1 cellular context compared by ENCODE assay signal in the genomic region with DNA sequence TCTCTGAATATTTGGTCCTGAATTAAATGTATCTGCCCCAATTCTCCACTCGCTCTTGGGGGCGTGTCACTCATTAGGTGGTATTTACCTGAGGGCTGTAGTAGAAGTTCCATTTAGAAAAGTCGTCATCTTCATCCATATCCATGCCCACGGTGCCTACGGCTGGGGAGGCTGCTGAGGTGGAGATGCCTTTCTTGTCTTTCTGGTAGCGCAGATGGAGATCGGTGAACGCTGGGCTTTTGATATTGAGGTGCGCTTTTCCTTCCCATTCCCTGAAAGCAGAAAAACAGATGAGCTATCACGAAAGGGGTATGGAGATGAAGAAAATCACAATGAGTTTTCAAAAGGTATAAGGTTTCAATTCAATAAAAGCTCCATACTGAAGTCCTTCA.
A peak's percentile ranks its signal among the peaks of the same experiment; 100 is the strongest.
TF ChIP-seq lines count a peak whose summit lies in the region.

No MANE protein-coding gene starts in this region.

TF ChIP-seq in HepG2, 621 proteins besides CTCF, POLR2A, EP300 and RAD21 (continued from another document and continues in another):
- TF ChIP-seq, protein P1, sequence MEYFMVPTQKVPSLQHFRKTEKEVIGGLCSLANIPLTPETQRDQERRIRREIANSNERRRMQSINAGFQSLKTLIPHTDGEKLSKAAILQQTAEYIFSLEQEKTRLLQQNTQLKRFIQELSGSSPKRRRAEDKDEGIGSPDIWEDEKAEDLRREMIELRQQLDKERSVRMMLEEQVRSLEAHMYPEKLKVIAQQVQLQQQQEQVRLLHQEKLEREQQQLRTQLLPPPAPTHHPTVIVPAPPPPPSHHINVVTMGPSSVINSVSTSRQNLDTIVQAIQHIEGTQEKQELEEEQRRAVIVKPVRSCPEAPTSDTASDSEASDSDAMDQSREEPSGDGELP (IDR thresholded peaks at IDR 0.05; ENCODE audit: borderline replicate concordance, low read depth), result no peak
- TF ChIP-seq TEAD2 (CRISPR knock-in tag; IDR thresholded peaks at IDR 0.05) (no peak), IKZF4 (CRISPR knock-in tag; IDR thresholded peaks at IDR 0.05; ENCODE audit: borderline replicate concordance, low read depth, not compliant biosample characterization) (no peak), ZSCAN21 (CRISPR knock-in tag; IDR thresholded peaks at IDR 0.05; ENCODE audit: borderline replicate concordance) (no peak), SIX4 (CRISPR knock-in tag; IDR thresholded peaks at IDR 0.05) (no peak), ZZZ3 (CRISPR knock-in tag; IDR thresholded peaks at IDR 0.05; ENCODE audit: borderline replicate concordance) (no peak), BORCS8-MEF2B (CRISPR knock-in tag; IDR thresholded peaks at IDR 0.05) (no peak), ARHGAP35 (CRISPR knock-in tag; IDR thresholded peaks at IDR 0.05; ENCODE audit: borderline replicate concordance) (no peak), HNRNPH1 (optimal IDR thresholded peaks at IDR 0.05; ENCODE audit: low read depth, low read length) (no peak), RFX5 (IDR thresholded peaks at IDR 0.05; ENCODE audit: low read depth, low read length) (no peak), ZNF816 (CRISPR knock-in tag; IDR thresholded peaks at IDR 0.05; ENCODE audit: borderline replicate concordance) (peak; percentile 74; the same call in 1 of the 2 replicates), ZNF558 (CRISPR knock-in tag; IDR thresholded peaks at IDR 0.05; ENCODE audit: borderline replicate concordance) (peak; percentile 42; the same call in 1 of the 2 replicates), ZNF451 (CRISPR knock-in tag; IDR thresholded peaks at IDR 0.05) (no peak), PITX1 (CRISPR knock-in tag; IDR thresholded peaks at IDR 0.05) (no peak), MTF2 (CRISPR knock-in tag; IDR thresholded peaks at IDR 0.05; ENCODE audit: borderline replicate concordance) (no peak), FOXO1 (CRISPR knock-in tag; IDR thresholded peaks at IDR 0.05) (no peak), ZNF782 (CRISPR knock-in tag; IDR thresholded peaks at IDR 0.05; ENCODE audit: borderline replicate concordance) (no peak), ZNF577 (CRISPR knock-in tag; IDR thresholded peaks at IDR 0.05; ENCODE audit: borderline replicate concordance, low read depth) (no peak), GATA4 (IDR thresholded peaks at IDR 0.05; ENCODE audit: borderline replicate concordance, low read depth) (no peak)
- TF ChIP-seq, protein P2, sequence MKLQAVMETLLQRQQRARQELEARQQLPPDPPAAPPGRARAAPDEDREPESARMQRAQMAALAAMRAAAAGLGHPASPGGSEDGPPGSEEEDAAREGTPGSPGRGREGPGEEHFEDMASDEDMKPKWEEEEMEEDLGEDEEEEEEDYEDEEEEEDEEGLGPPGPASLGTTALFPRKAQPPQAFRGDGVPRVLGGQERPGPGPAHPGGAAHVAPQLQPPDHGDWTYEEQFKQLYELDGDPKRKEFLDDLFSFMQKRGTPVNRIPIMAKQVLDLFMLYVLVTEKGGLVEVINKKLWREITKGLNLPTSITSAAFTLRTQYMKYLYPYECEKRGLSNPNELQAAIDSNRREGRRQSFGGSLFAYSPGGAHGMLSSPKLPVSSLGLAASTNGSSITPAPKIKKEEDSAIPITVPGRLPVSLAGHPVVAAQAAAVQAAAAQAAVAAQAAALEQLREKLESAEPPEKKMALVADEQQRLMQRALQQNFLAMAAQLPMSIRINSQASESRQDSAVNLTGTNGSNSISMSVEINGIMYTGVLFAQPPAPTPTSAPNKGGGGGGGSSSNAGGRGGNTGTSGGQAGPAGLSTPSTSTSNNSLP (IDR thresholded peaks at IDR 0.05; ENCODE audit: low read depth, low read length), result no peak
- TF ChIP-seq, protein P3, sequence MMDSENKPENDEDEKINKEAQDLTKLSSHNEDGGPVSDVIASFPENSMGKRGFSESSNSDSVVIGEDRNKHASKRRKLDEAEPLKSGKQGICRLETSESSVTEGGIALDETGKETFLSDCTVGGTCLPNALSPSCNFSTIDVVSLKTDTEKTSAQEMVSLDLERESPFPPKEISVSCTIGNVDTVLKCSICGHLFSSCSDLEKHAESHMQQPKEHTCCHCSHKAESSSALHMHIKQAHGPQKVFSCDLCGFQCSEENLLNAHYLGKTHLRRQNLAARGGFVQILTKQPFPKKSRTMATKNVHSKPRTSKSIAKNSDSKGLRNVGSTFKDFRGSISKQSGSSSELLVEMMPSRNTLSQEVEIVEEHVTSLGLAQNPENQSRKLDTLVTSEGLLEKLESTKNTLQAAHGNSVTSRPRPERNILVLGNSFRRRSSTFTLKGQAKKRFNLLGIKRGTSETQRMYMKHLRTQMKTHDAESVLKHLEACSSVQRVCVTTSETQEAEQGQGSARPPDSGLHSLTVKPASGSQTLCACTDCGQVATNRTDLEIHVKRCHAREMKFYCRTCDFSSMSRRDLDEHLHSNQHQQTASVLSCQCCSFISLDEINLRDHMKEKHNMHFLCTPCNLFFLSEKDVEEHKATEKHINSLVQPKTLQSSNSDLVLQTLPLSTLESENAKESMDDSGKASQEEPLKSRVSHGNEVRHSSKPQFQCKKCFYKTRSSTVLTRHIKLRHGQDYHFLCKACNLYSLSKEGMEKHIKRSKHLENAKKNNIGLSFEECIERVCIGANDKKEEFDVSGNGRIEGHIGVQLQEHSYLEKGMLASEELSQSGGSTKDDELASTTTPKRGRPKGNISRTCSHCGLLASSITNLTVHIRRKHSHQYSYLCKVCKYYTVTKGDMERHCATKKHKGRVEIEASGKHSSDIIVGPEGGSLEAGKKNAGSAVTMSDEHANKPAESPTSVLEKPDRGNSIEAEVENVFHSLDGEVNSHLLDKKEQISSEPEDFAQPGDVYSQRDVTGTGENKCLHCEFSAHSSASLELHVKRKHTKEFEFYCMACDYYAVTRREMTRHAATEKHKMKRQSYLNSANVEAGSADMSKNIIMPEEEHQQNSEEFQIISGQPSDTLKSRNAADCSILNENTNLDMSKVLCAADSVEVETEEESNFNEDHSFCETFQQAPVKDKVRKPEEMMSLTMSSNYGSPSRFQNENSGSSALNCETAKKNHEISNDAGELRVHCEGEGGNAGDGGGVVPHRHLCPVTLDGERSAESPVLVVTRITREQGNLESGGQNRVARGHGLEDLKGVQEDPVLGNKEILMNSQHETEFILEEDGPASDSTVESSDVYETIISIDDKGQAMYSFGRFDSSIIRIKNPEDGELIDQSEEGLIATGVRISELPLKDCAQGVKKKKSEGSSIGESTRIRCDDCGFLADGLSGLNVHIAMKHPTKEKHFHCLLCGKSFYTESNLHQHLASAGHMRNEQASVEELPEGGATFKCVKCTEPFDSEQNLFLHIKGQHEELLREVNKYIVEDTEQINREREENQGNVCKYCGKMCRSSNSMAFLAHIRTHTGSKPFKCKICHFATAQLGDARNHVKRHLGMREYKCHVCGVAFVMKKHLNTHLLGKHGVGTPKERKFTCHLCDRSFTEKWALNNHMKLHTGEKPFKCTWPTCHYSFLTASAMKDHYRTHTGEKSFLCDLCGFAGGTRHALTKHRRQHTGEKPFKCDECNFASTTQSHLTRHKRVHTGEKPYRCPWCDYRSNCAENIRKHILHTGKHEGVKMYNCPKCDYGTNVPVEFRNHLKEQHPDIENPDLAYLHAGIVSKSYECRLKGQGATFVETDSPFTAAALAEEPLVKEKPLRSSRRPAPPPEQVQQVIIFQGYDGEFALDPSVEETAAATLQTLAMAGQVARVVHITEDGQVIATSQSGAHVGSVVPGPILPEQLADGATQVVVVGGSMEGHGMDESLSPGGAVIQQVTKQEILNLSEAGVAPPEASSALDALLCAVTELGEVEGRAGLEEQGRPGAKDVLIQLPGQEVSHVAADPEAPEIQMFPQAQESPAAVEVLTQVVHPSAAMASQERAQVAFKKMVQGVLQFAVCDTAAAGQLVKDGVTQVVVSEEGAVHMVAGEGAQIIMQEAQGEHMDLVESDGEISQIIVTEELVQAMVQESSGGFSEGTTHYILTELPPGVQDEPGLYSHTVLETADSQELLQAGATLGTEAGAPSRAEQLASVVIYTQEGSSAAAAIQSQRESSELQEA (CRISPR knock-in tag; IDR thresholded peaks at IDR 0.05; ENCODE audit: not compliant biosample characterization), result no peak
- TF ChIP-seq, protein P4, sequence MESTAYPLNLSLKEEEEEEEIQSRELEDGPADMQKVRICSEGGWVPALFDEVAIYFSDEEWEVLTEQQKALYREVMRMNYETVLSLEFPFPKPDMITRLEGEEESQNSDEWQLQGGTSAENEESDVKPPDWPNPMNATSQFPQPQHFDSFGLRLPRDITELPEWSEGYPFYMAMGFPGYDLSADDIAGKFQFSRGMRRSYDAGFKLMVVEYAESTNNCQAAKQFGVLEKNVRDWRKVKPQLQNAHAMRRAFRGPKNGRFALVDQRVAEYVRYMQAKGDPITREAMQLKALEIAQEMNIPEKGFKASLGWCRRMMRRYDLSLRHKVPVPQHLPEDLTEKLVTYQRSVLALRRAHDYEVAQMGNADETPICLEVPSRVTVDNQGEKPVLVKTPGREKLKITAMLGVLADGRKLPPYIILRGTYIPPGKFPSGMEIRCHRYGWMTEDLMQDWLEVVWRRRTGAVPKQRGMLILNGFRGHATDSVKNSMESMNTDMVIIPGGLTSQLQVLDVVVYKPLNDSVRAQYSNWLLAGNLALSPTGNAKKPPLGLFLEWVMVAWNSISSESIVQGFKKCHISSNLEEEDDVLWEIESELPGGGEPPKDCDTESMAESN (CRISPR knock-in tag; conservative IDR thresholded peaks at IDR 0.05), result 0 out of 2 replicates have a peak, but pooled peaks have one; percentile 24
- TF ChIP-seq, protein P5, sequence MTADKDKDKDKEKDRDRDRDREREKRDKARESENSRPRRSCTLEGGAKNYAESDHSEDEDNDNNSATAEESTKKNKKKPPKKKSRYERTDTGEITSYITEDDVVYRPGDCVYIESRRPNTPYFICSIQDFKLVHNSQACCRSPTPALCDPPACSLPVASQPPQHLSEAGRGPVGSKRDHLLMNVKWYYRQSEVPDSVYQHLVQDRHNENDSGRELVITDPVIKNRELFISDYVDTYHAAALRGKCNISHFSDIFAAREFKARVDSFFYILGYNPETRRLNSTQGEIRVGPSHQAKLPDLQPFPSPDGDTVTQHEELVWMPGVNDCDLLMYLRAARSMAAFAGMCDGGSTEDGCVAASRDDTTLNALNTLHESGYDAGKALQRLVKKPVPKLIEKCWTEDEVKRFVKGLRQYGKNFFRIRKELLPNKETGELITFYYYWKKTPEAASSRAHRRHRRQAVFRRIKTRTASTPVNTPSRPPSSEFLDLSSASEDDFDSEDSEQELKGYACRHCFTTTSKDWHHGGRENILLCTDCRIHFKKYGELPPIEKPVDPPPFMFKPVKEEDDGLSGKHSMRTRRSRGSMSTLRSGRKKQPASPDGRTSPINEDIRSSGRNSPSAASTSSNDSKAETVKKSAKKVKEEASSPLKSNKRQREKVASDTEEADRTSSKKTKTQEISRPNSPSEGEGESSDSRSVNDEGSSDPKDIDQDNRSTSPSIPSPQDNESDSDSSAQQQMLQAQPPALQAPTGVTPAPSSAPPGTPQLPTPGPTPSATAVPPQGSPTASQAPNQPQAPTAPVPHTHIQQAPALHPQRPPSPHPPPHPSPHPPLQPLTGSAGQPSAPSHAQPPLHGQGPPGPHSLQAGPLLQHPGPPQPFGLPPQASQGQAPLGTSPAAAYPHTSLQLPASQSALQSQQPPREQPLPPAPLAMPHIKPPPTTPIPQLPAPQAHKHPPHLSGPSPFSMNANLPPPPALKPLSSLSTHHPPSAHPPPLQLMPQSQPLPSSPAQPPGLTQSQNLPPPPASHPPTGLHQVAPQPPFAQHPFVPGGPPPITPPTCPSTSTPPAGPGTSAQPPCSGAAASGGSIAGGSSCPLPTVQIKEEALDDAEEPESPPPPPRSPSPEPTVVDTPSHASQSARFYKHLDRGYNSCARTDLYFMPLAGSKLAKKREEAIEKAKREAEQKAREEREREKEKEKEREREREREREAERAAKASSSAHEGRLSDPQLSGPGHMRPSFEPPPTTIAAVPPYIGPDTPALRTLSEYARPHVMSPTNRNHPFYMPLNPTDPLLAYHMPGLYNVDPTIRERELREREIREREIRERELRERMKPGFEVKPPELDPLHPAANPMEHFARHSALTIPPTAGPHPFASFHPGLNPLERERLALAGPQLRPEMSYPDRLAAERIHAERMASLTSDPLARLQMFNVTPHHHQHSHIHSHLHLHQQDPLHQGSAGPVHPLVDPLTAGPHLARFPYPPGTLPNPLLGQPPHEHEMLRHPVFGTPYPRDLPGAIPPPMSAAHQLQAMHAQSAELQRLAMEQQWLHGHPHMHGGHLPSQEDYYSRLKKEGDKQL (CRISPR knock-in tag; IDR thresholded peaks at IDR 0.05; ENCODE audit: low read depth), result no peak
- TF ChIP-seq, protein P6, sequence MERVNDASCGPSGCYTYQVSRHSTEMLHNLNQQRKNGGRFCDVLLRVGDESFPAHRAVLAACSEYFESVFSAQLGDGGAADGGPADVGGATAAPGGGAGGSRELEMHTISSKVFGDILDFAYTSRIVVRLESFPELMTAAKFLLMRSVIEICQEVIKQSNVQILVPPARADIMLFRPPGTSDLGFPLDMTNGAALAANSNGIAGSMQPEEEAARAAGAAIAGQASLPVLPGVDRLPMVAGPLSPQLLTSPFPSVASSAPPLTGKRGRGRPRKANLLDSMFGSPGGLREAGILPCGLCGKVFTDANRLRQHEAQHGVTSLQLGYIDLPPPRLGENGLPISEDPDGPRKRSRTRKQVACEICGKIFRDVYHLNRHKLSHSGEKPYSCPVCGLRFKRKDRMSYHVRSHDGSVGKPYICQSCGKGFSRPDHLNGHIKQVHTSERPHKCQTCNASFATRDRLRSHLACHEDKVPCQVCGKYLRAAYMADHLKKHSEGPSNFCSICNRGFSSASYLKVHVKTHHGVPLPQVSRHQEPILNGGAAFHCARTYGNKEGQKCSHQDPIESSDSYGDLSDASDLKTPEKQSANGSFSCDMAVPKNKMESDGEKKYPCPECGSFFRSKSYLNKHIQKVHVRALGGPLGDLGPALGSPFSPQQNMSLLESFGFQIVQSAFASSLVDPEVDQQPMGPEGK (CRISPR knock-in tag; IDR thresholded peaks at IDR 0.05), result no peak
- TF ChIP-seq, protein P7, sequence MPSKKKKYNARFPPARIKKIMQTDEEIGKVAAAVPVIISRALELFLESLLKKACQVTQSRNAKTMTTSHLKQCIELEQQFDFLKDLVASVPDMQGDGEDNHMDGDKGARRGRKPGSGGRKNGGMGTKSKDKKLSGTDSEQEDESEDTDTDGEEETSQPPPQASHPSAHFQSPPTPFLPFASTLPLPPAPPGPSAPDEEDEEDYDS (CRISPR knock-in tag; IDR thresholded peaks at IDR 0.05), result no peak
- TF ChIP-seq, protein P8, sequence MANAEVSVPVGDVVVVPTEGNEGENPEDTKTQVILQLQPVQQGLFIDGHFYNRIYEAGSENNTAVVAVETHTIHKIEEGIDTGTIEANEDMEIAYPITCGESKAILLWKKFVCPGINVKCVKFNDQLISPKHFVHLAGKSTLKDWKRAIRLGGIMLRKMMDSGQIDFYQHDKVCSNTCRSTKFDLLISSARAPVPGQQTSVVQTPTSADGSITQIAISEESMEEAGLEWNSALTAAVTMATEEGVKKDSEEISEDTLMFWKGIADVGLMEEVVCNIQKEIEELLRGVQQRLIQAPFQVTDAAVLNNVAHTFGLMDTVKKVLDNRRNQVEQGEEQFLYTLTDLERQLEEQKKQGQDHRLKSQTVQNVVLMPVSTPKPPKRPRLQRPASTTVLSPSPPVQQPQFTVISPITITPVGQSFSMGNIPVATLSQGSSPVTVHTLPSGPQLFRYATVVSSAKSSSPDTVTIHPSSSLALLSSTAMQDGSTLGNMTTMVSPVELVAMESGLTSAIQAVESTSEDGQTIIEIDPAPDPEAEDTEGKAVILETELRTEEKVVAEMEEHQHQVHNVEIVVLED (CRISPR knock-in tag; IDR thresholded peaks at IDR 0.05; ENCODE audit: borderline replicate concordance), result no peak
